Comparison of ENCODE assay signal across 8 cellular contexts in genomic region chr9:133335924-133336811, GRCh38. TPM values are rescaled to one million over a fixed set of nuclear protein-coding genes. Genes with fewer than 3 reads are reported as not detected.
DNase-seq lines count a peak whose midpoint lies in the region; ATAC-seq and TF ChIP-seq lines count a peak whose summit lies in the region.

Gene SURF6, minus strand, starts transcription at chr9:133336188. Its CDS starts 56 bp downstream, at chr9:133336132.

- H3K27me3 ChIP-seq in spleen (replicated peaks in 1 of 7): no peaks in the 10 kb centered on the region

- DNase-seq in AG10803 (ENCODE audit: low read depth): peak; percentile 87
- peak; percentile 49 for DNase-seq in NCI-H446 treated with DMSO at 0.1 percent for 48 hours (lab: John Stamatoyannopoulos, UW)
- DNase-seq in activated CD4-positive, CD25-positive, alpha-beta regulatory T cell treated with anti-CD3 and anti-CD28 coated beads, Interleukin-2, amount 50 U/mL, for 16 hours (ENCODE audit: low read depth, low spot score): peak; percentile 88
- peak in 60 of 61 donors; percentile 26 to 94 (median 84) for DNase-seq in caudate nucleus (lab: John Stamatoyannopoulos, UW)
- peak; percentile 92 for DNase-seq in iris pigment epithelial cell (ENCODE audit: low read depth)
- peak; percentile 99 for DNase-seq in spleen

- peaks cover 27 to 79% (median 58%) of the 10 kb centered on the region in 6 donors for H3K4me1 ChIP-seq in spleen

- TF ChIP-seq POLR2A in GM19193 (IDR thresholded peaks at IDR 0.05; ENCODE audit: extremely low read depth, insufficient read depth, insufficient read length): peak; percentile 76
- no peak for TF ChIP-seq POLR2A in spleen (IDR thresholded peaks at IDR 0.05)

- H3K4me3 ChIP-seq in AG10803 (ENCODE audit: low read length) (peak within 1 kb of the TSS; percentile 94), spleen (peak within 1 kb of the TSS; percentile 78 to 96 (median 92))

- ATAC-seq in HG03378 (IDR thresholded peaks at IDR 0.05; ENCODE audit: unreplicated experiment): peak; percentile 54

- 7 to 17% (median 8%) methylated on average over 27 to 70 of the region's 70 CpGs for WGBS in spleen, 5 donors

- intact Hi-C loops in spleen (cut with DNase I; ENCODE audit: low total_unique reads): no loop called here

- H3K9me3 ChIP-seq in spleen: no peaks in the 10 kb centered on the region

- peaks cover 0 to 63% (median 40%) of the 10 kb centered on the region in 6 donors for H3K36me3 ChIP-seq in spleen

- TF ChIP-seq CTCF in AG10803 (conservative IDR thresholded peaks at IDR 0.05; ENCODE audit: low read length) (no peak), spleen (IDR thresholded peaks at IDR 0.05 in 8 of 11, conservative IDR thresholded peaks at IDR 0.05 in 3 of 11) (peak in 4 of 11 experiments; percentile 13 to 25 (median 24))

- H3K27ac ChIP-seq in caudate nucleus (ENCODE audit: low read depth, low read length) (peak within 1 kb of the TSS; percentile 76), spleen (peak within 1 kb of the TSS; percentile 63 to 88 (median 77))

RNA-seq across cellular contexts. Expression of gene SURF6, which starts in this region (rescaled TPM):
- 10 to 100 TPM; 13.2 to 20.0 (median 17.0) TPM for total RNA-seq in spleen
- polyA plus RNA-seq in spleen: 10 to 100 TPM; 13.2 to 28.6 (median 17.4) TPM

Comparison
In these comparisons a context has a peak if more than half of its experiments do, and no peak if none do; other contexts are left out.
1. Peak in every context shown above with its lines: DNase-seq, ATAC-seq, H3K4me3 ChIP-seq and H3K27ac ChIP-seq.
2. DNase-seq: peak in every context shown above with its lines; median percentile 99 in spleen; 92 in iris pigment epithelial cell; 88 in activated CD4-positive, CD25-positive, alpha-beta regulatory T cell treated with anti-CD3 and anti-CD28 coated beads, Interleukin-2, amount 50 U/mL, for 16 hours; 87 in AG10803; 84 in caudate nucleus; 49 in NCI-H446 treated with DMSO at 0.1 percent for 48 hours.